In genomic region chr14:20539906-20540305, GRCh38 we compare ENCODE assay signal across 34 cellular contexts. TPM values are rescaled to one million over a fixed set of nuclear protein-coding genes. Genes with fewer than 3 reads are reported as not detected.
"Had no signal": no experiment of that assay in that cellular context is flagged by ENCODE, and none has a peak within 500 bp of the region (broad histone marks: within the 10 kb centered on the region; RNA-seq: fewer than 3 reads in every experiment).

No MANE protein-coding gene starts in this region.

- H3K36me3 ChIP-seq: brain microvascular endothelial cell, MG63, SJCRH30, WERI-Rb-1 had no signal

- H3K27ac Mint-ChIP-seq: activated CD4-positive, alpha-beta memory T cell treated with anti-CD3 and anti-CD28 coated beads, Interleukin-2, amount 10 ng/mL, durations not matched to agents 7 days and 5 days; activated CD8-positive, alpha-beta memory T cell treated with anti-CD3 and anti-CD28 coated beads, Interleukin-2, amount 10 ng/mL, durations not matched to agents 7 days and 5 days; activated naive CD4-positive, alpha-beta T cell treated with anti-CD3 and anti-CD28 coated beads for 36 hours; activated naive CD4-positive, alpha-beta T cell treated with anti-CD3 and anti-CD28 coated beads, Interleukin-2, amount 50 U/mL, for 72 hours had no signal

- H3K27ac ChIP-seq: brain microvascular endothelial cell, SJCRH30, WERI-Rb-1 had no signal

- H3K9me3 Mint-ChIP-seq: activated CD4-positive, alpha-beta memory T cell treated with anti-CD3 and anti-CD28 coated beads, Interleukin-2, amount 10 ng/mL, durations not matched to agents 7 days and 5 days; activated naive CD4-positive, alpha-beta T cell treated with anti-CD3 and anti-CD28 coated beads for 36 hours; activated naive CD4-positive, alpha-beta T cell treated with anti-CD3 and anti-CD28 coated beads, Interleukin-2, amount 50 U/mL, for 72 hours had no signal

- H3K9me3 ChIP-seq: MG63, SJCRH30 had no signal

- DNase-seq: activated CD4-positive, alpha-beta memory T cell treated with anti-CD3 and anti-CD28 coated beads, Interleukin-2, amount 10 ng/mL, durations not matched to agents 7 days and 5 days; activated CD4-positive, alpha-beta T cell treated with anti-CD3 and anti-CD28 coated beads for 1 hour; activated CD4-positive, alpha-beta T cell treated with anti-CD3 and anti-CD28 coated beads for 48 hours; activated CD4-positive, CD25-positive, alpha-beta regulatory T cell; activated CD8-positive, alpha-beta memory T cell treated with anti-CD3 and anti-CD28 coated beads for 24 hours; activated CD8-positive, alpha-beta memory T cell treated with anti-CD3 and anti-CD28 coated beads, Interleukin-2, amount 10 ng/mL, durations not matched to agents 7 days and 5 days; activated CD8-positive, alpha-beta memory T cell treated with anti-CD3 and anti-CD28 coated beads, Interleukin-2, amount 50 U/mL, for 48 hours; activated gamma-delta T cell; activated naive CD4-positive, alpha-beta T cell treated with anti-CD3 and anti-CD28 coated beads for 36 hours; activated T-cell treated with anti-CD3 and anti-CD28 coated beads, Interleukin-2, amount 50 U/mL, for 48 hours; amniotic stem cell; aorta; brain microvascular endothelial cell; central memory CD4-positive, alpha-beta T cell; Kasumi-1; KG1; MG63; NCI-H1048; NCI-H1436 treated with DMSO at 0.1 percent for 48 hours; NCI-H1694 treated with DMSO at 0.1 percent for 48 hours; NCI-H2029; NCI-H345; NCI-H524 treated with DMSO at 0.1 percent for 48 hours; SHP77; SJCRH30; T1000; WERI-Rb-1 had no signal

- ATAC-seq: activated CD8-positive, alpha-beta memory T cell treated with anti-CD3 and anti-CD28 coated beads, Interleukin-2, amount 10 ng/mL, durations not matched to agents 7 days and 5 days; activated naive CD4-positive, alpha-beta T cell treated with anti-CD3 and anti-CD28 coated beads, Interleukin-2, amount 50 U/mL, for 72 hours; Panc1 had no signal

- H3K36me3 Mint-ChIP-seq: activated CD8-positive, alpha-beta memory T cell treated with anti-CD3 and anti-CD28 coated beads, Interleukin-2, amount 10 ng/mL, durations not matched to agents 7 days and 5 days; activated naive CD4-positive, alpha-beta T cell treated with anti-CD3 and anti-CD28 coated beads, Interleukin-2, amount 50 U/mL, for 72 hours had no signal

- H3K27me3 ChIP-seq: brain microvascular endothelial cell, MG63, SJCRH30 had no signal

- H3K4me1 Mint-ChIP-seq: activated CD4-positive, alpha-beta memory T cell treated with anti-CD3 and anti-CD28 coated beads, Interleukin-2, amount 10 ng/mL, durations not matched to agents 7 days and 5 days; activated CD8-positive, alpha-beta memory T cell treated with anti-CD3 and anti-CD28 coated beads, Interleukin-2, amount 10 ng/mL, durations not matched to agents 7 days and 5 days had no signal

- H3K4me3 ChIP-seq: MG63, SJCRH30 had no signal

- H3K4me1 ChIP-seq: SJCRH30 had no signal

- H3K4me3 Mint-ChIP-seq: activated CD4-positive, alpha-beta memory T cell treated with anti-CD3 and anti-CD28 coated beads, Interleukin-2, amount 10 ng/mL, durations not matched to agents 7 days and 5 days; activated CD8-positive, alpha-beta memory T cell treated with anti-CD3 and anti-CD28 coated beads, Interleukin-2, amount 10 ng/mL, durations not matched to agents 7 days and 5 days; activated naive CD4-positive, alpha-beta T cell treated with anti-CD3 and anti-CD28 coated beads for 36 hours had no signal

RNA-seq across cellular contexts. Expression of gene RNASE9, which starts 20.9 kb away (rescaled TPM):
- total RNA-seq: activated CD4-positive, alpha-beta memory T cell treated with anti-CD3 and anti-CD28 coated beads, Interleukin-2, amount 10 ng/mL, durations not matched to agents 7 days and 5 days; activated CD8-positive, alpha-beta memory T cell treated with anti-CD3 and anti-CD28 coated beads, Interleukin-2, amount 10 ng/mL, durations not matched to agents 7 days and 5 days; activated naive CD4-positive, alpha-beta T cell treated with anti-CD3 and anti-CD28 coated beads for 36 hours; activated naive CD4-positive, alpha-beta T cell treated with anti-CD3 and anti-CD28 coated beads, Interleukin-2, amount 50 U/mL, for 72 hours; aorta; cerebellum; NCI-H460; RPMI7951; SJCRH30; T-helper 1 cell treated with Interleukin-12 subunit alpha and Interleukin-12 subunit beta and Interleukin-4 antibody, amounts not matched to agents 30 ng/mL and 1 ng/mL, for 36 hours; T-helper 2 cell treated with Interferon-gamma antibody and Interleukin-4, amounts not matched to agents 100 ng/mL and 5 ng/mL, for 36 hours had no signal
- polyA plus RNA-seq: aorta had no signal

RNA-seq across cellular contexts. Expression of gene RNASE10, which starts 34.6 kb away (rescaled TPM):
- total RNA-seq: cerebellum, NCI-H460, RPMI7951, SJCRH30 had no signal
- polyA plus RNA-seq: aorta had no signal

RNA-seq across cellular contexts. Expression of gene RNASE11, which starts 47.9 kb away (rescaled TPM):
- total RNA-seq: activated CD4-positive, alpha-beta memory T cell treated with anti-CD3 and anti-CD28 coated beads, Interleukin-2, amount 10 ng/mL, durations not matched to agents 7 days and 5 days; activated CD8-positive, alpha-beta memory T cell treated with anti-CD3 and anti-CD28 coated beads, Interleukin-2, amount 10 ng/mL, durations not matched to agents 7 days and 5 days; activated naive CD4-positive, alpha-beta T cell treated with anti-CD3 and anti-CD28 coated beads for 36 hours; activated naive CD4-positive, alpha-beta T cell treated with anti-CD3 and anti-CD28 coated beads, Interleukin-2, amount 50 U/mL, for 72 hours; aorta; cerebellum; NCI-H460; RPMI7951; SJCRH30; T-helper 1 cell treated with Interleukin-12 subunit alpha and Interleukin-12 subunit beta and Interleukin-4 antibody, amounts not matched to agents 30 ng/mL and 1 ng/mL, for 36 hours; T-helper 2 cell treated with Interferon-gamma antibody and Interleukin-4, amounts not matched to agents 100 ng/mL and 5 ng/mL, for 36 hours had no signal
- polyA plus RNA-seq: aorta had no signal

RNA-seq across cellular contexts. Expression of gene RNASE12, which starts 51.3 kb away (rescaled TPM):
- total RNA-seq: activated CD4-positive, alpha-beta memory T cell treated with anti-CD3 and anti-CD28 coated beads, Interleukin-2, amount 10 ng/mL, durations not matched to agents 7 days and 5 days; activated CD8-positive, alpha-beta memory T cell treated with anti-CD3 and anti-CD28 coated beads, Interleukin-2, amount 10 ng/mL, durations not matched to agents 7 days and 5 days; activated naive CD4-positive, alpha-beta T cell treated with anti-CD3 and anti-CD28 coated beads for 36 hours; activated naive CD4-positive, alpha-beta T cell treated with anti-CD3 and anti-CD28 coated beads, Interleukin-2, amount 50 U/mL, for 72 hours; aorta; cerebellum; NCI-H460; RPMI7951; SJCRH30; T-helper 1 cell treated with Interleukin-12 subunit alpha and Interleukin-12 subunit beta and Interleukin-4 antibody, amounts not matched to agents 30 ng/mL and 1 ng/mL, for 36 hours; T-helper 2 cell treated with Interferon-gamma antibody and Interleukin-4, amounts not matched to agents 100 ng/mL and 5 ng/mL, for 36 hours had no signal
- polyA plus RNA-seq: aorta had no signal
